In the genomic region with DNA sequence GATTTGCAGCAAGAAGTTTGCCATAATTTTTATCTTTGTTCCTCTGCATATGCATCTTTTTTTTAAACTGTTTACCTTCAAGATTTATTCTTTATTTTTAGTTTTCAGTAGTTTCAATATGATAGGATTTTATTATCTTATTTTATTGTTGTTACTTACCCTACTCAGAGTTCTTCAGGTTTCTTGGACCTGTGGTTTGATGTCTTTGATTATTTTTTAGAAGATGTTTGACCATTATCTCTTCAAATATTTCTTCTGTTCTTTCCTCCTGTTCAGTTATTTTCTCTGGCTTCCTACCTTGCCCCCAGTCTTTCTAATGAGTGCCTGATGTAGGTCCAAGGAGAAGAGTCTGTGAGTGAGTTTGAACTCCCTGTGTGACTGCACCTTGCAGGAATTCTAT, we compare ENCODE assay signal across 24 cellular contexts.
"Had no signal": no experiment of that assay in that cellular context is flagged by ENCODE, and none has a peak within 500 bp of the region (broad histone marks: within the 10 kb centered on the region; RNA-seq: fewer than 3 reads in every experiment).

No MANE protein-coding gene starts in this region.

- DNase-seq: stimulated activated CD4-positive, alpha-beta T cell treated with anti-CD3 and anti-CD28 coated beads, Interleukin-2, amount 100 ng/mL, for 48 hours; stimulated activated CD4-positive, alpha-beta T cell treated with anti-CD3 and anti-CD28 coated beads, Interleukin-4, amount 100 ng/mL, for 1 hour; stimulated activated CD4-positive, alpha-beta T cell treated with anti-CD3 and anti-CD28 coated beads, Interleukin-4, amount 100 ng/mL, for 24 hours; stimulated activated CD4-positive, alpha-beta T cell treated with anti-CD3 and anti-CD28 coated beads, Interleukin-4, amount 100 ng/mL, for 4 hours; stimulated activated CD8-positive, alpha-beta memory T cell treated with anti-CD3 and anti-CD28 coated beads, Interleukin-4, amount 100 ng/mL, for 48 hours; stimulated activated naive B cell treated with anti-CD40 and anti-IgM and Interleukin-4, amounts not matched to agents 10 μg/mL and 1 μg/mL and 100 μg/mL, for 72 hours; stimulated activated naive CD4-positive, alpha-beta T cell; stimulated activated naive CD4-positive, alpha-beta T cell treated with Interleukin-2 at 50 U/mL for 16 hours; stimulated activated naive CD8-positive, alpha-beta T cell treated with anti-CD3 and anti-CD28 coated beads, Interleukin-15, amount 100 ng/mL, for 72 hours; stimulated activated naive CD8-positive, alpha-beta T cell treated with anti-CD3 and anti-CD28 coated beads, Interleukin-15, Interleukin-2, amounts not matched to agents 100 U/mL and 50 U/mL, for 24 hours; stomach; substantia nigra; testis; thyroid gland; tibial artery; transverse colon; trophoblast cell; upper lobe of left lung; upper lobe of right lung; uterus had no signal

- H3K4me3 ChIP-seq: stomach, suprapubic skin, testis, thoracic aorta, thyroid gland, tibial artery, tibial nerve, transverse colon, upper lobe of left lung, upper lobe of right lung, uterus, vagina had no signal

- H3K27ac ChIP-seq: stomach, suprapubic skin, testis, thoracic aorta, thyroid gland, tibial artery, tibial nerve, transverse colon, upper lobe of left lung, upper lobe of right lung, uterus, vagina had no signal

- H3K36me3 ChIP-seq: stomach, suprapubic skin, thoracic aorta, thyroid gland, tibial artery, tibial nerve, transverse colon, upper lobe of left lung, upper lobe of right lung, uterus, vagina had no signal

- H3K9me3 ChIP-seq: stomach, suprapubic skin, testis, thoracic aorta, thyroid gland, tibial artery, tibial nerve, transverse colon, upper lobe of left lung, upper lobe of right lung, uterus, vagina had no signal

- H3K4me1 ChIP-seq: suprapubic skin, testis, thyroid gland, tibial nerve, transverse colon, upper lobe of left lung, upper lobe of right lung, uterus, vagina had no signal
